24 cellular contexts compared by ENCODE assay signal in the genomic region with DNA sequence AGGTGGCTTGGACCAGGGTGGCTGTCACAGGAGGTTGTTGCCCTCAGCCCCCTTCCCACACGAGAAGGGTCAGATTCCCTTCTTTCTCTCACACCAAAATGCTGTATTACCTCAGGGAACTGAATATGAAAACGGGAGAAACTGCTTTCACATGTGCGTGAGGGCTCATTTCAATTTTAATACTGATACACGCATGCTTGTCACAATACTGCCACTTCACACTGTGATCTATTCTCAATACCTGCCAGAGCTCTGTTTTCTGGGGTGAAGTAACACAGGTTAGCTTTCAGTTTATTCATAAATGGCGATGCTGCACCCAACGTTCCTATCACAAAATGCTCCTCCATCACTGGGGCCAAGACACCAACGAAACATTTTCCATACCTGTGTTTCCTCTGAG.
DNase-seq lines count a peak whose midpoint lies in the region; ATAC-seq and TF ChIP-seq lines count a peak whose summit lies in the region.
"Had no signal": no experiment of that assay in that cellular context is flagged by ENCODE, and none has a peak within 500 bp of the region (broad histone marks: within the 10 kb centered on the region; RNA-seq: fewer than 3 reads in every experiment).

No MANE protein-coding gene starts in this region.

- H3K9me3 Mint-ChIP-seq in H9 (no peaks in the 10 kb centered on the region), neural crest cell (no peaks in the 10 kb centered on the region)
- H3K9me3 Mint-ChIP-seq: CD14-positive monocyte; CD4-positive, alpha-beta T cell had no signal

- no peak overlapping the region for H3K27ac ChIP-seq in H9 (ENCODE audit: insufficient read length, low read depth, low read length)
- H3K27ac ChIP-seq in angular gyrus (ENCODE audit: low read depth, low read length), result peak overlapping the region; percentile 32
- peak overlapping the region; percentile 3 for H3K27ac ChIP-seq in iPS-18a (ENCODE audit: low read length)
- H3K27ac ChIP-seq: A549; BLaER1 treated with 17β-estradiol and CSF1 and Interleukin-3, amounts not matched to agents 10 nM and 100 nM had no signal

- no peaks in the 10 kb centered on the region for H4K20me1 ChIP-seq in H9 (ENCODE audit: control insufficient read depth, insufficient read depth, insufficient read length)
- H4K20me1 ChIP-seq: BLaER1 treated with 17β-estradiol and CSF1 and Interleukin-3, amounts not matched to agents 10 nM and 100 nM had no signal

- H3K4me2 ChIP-seq in H9 (ENCODE audit: insufficient read depth, insufficient read length, low read length), result no peak overlapping the region
- H3K4me2 ChIP-seq: A549; BLaER1 treated with 17β-estradiol and CSF1 and Interleukin-3, amounts not matched to agents 10 nM and 100 nM had no signal

- H3K27me3 Mint-ChIP-seq in H9 (ENCODE audit: low read depth), result no peaks in the 10 kb centered on the region; the same call in 1 of the 2 replicates
- H3K27me3 Mint-ChIP-seq in neural crest cell (ENCODE audit: low read depth), result no peaks in the 10 kb centered on the region
- H3K27me3 Mint-ChIP-seq: CD4-positive, alpha-beta T cell had no signal

- H3K79me2 ChIP-seq in H9 (ENCODE audit: insufficient read depth, low read length), result no peaks in the 10 kb centered on the region

- no peak overlapping the region for H4K5ac ChIP-seq in H9 (ENCODE audit: insufficient read length, low read depth, low read length)

- no peak overlapping the region for H2BK120ac ChIP-seq in H9 (ENCODE audit: low read depth, low read length, poor library complexity, severe bottlenecking)

- no peak overlapping the region for H4K91ac ChIP-seq in H9 (ENCODE audit: insufficient read length, low read depth, low read length)

- H3K4me3 Mint-ChIP-seq in H9 (no peak overlapping the region), neural crest cell (no peak overlapping the region)
- H3K4me3 Mint-ChIP-seq: CD14-positive monocyte; CD4-positive, alpha-beta T cell; CD8-positive, alpha-beta memory T cell had no signal

- H2BK15ac ChIP-seq in H9 (ENCODE audit: low read depth, low read length), result no peak overlapping the region

- H3K9ac ChIP-seq in H9 (ENCODE audit: extremely low read depth, insufficient read length, low read length) (no peak overlapping the region), iPS-18a (ENCODE audit: low read length) (no peak overlapping the region)
- H3K9ac ChIP-seq: BLaER1 treated with 17β-estradiol and CSF1 and Interleukin-3, amounts not matched to agents 10 nM and 100 nM had no signal

- H3K36me3 Mint-ChIP-seq in H9 (ENCODE audit: insufficient read depth in 1 of 3, low read depth in 3 of 3) (peaks cover 10 to 28% (median 25%) of the 10 kb centered on the region in 3 experiments), neural crest cell (ENCODE audit: low read depth) (peaks cover 19% of the 10 kb centered on the region)

- DNase-seq in H9 (no peak), neural crest cell (ENCODE audit: low read depth, low spot score) (no peak), NCI-H146 (lab: John Stamatoyannopoulos, UW) (no peak)
- DNase-seq: 8988T; ACHN; AML-193; BE2C; CD4-positive, alpha-beta T cell; CD8-positive, alpha-beta memory T cell; DMS 273 treated with DMSO at 0.1 percent for 48 hours; DMS79; EL; GDM1; H7 had no signal

- H3K4me1 Mint-ChIP-seq in H9, result peaks cover 37 to 42% of the 10 kb centered on the region in 2 experiments
- peaks cover 12% of the 10 kb centered on the region for H3K4me1 Mint-ChIP-seq in neural crest cell
- H3K4me1 Mint-ChIP-seq: CD8-positive, alpha-beta memory T cell had no signal

- peaks cover 14% of the 10 kb centered on the region; the same call in 1 of the 2 replicates for H3K4me1 ChIP-seq in H9 (ENCODE audit: insufficient read depth, low read length)
- H3K4me1 ChIP-seq in iPS-18a (ENCODE audit: control insufficient read depth, low read depth, low read length), result peaks cover 31% of the 10 kb centered on the region
- H3K4me1 ChIP-seq: A549 had no signal

- peaks cover 4% of the 10 kb centered on the region for H3K36me3 ChIP-seq in iPS-18a (ENCODE audit: control insufficient read depth, low read depth, low read length)

- no peak overlapping the region for H4K8ac ChIP-seq in H9 (replicated peaks; ENCODE audit: insufficient read length, low read depth, low read length)

- no peak overlapping the region for H2BK20ac ChIP-seq in H9 (ENCODE audit: low read depth, low read length, poor library complexity, severe bottlenecking)

- H3K27me3 ChIP-seq in H9 (ENCODE audit: insufficient read depth, low read length), result no peaks in the 10 kb centered on the region
- H3K27me3 ChIP-seq in iPS-18a (ENCODE audit: control insufficient read depth, insufficient read depth, low read length), result no peaks in the 10 kb centered on the region
- H3K27me3 ChIP-seq: BE2C; BLaER1 treated with 17β-estradiol and CSF1 and Interleukin-3, amounts not matched to agents 10 nM and 100 nM had no signal

- no peak overlapping the region for H3K23ac ChIP-seq in H9 (ENCODE audit: insufficient read length, low read depth, low read length)

- H3K4ac ChIP-seq in H9 (ENCODE audit: low read depth, low read length), result no peak overlapping the region

- no peak overlapping the region for H2BK12ac ChIP-seq in H9 (ENCODE audit: insufficient read length, low read depth, low read length)

- H2AK5ac ChIP-seq in H9 (ENCODE audit: insufficient read length, low read length), result no peak overlapping the region

- no peak for ATAC-seq in GM21360 (IDR thresholded peaks at IDR 0.05; ENCODE audit: unreplicated experiment)
- no peak for ATAC-seq in GM19324 (IDR thresholded peaks at IDR 0.05; ENCODE audit: low FRiP score, unreplicated experiment)
- no peak for ATAC-seq in HG03139 (IDR thresholded peaks at IDR 0.05; ENCODE audit: unreplicated experiment)
- ATAC-seq: A549, GM12878, HCT116 had no signal

- H3K56ac ChIP-seq in H9 (ENCODE audit: insufficient read length, low read depth, low read length), result no peak overlapping the region

- H2AFZ ChIP-seq in H9 (ENCODE audit: low read length), result no peak overlapping the region

- no peaks in the 10 kb centered on the region for H3K23me2 ChIP-seq in H9 (ENCODE audit: insufficient read length, low read depth, low read length, poor library complexity, severe bottlenecking)

- H3K9me3 ChIP-seq in H9 (ENCODE audit: control insufficient read depth, low read depth, low read length) (no peaks in the 10 kb centered on the region), iPS-18a (ENCODE audit: control insufficient read depth, low read depth, low read length) (no peaks in the 10 kb centered on the region)
- H3K9me3 ChIP-seq: A549; BE2C; BLaER1 treated with 17β-estradiol and CSF1 and Interleukin-3, amounts not matched to agents 10 nM and 100 nM had no signal

- WGBS in H9 (ENCODE audit: extremely low coverage, insufficient read length, low lambda C conversion rate), result no CpG with 5 or more reads among the region's 7 CpGs

- no peak overlapping the region for H3K14ac ChIP-seq in H9 (ENCODE audit: insufficient read depth, low read length)

- H2BK5ac ChIP-seq in H9 (ENCODE audit: insufficient read length, low read length), result no peak overlapping the region

- TF ChIP-seq CTCF in H9 (conservative IDR thresholded peaks at IDR 0.05), result no peak
- TF ChIP-seq CTCF in neural crest cell (conservative IDR thresholded peaks at IDR 0.05), result no peak

- H3K18ac ChIP-seq in H9 (ENCODE audit: insufficient read length, low read depth, low read length), result no peak overlapping the region

- no peak overlapping the region for H3K4me3 ChIP-seq in iPS-18a (ENCODE audit: low read length)
- H3K4me3 ChIP-seq: A549; BLaER1 treated with 17β-estradiol and CSF1 and Interleukin-3, amounts not matched to agents 10 nM and 100 nM; GM12878 had no signal

- H3T11ph ChIP-seq in H9 (ENCODE audit: low read length), result no peak overlapping the region

- peak overlapping the region; percentile 2 to 87 (median 40); a peak in 3 of 7 replicates for H3K27ac Mint-ChIP-seq in H9
- peak overlapping the region; percentile 81 for H3K27ac Mint-ChIP-seq in neural crest cell (ENCODE audit: unreplicated experiment)
- H3K27ac Mint-ChIP-seq: CD4-positive, alpha-beta T cell had no signal

- no peaks in the 10 kb centered on the region for H3K79me1 ChIP-seq in H9 (ENCODE audit: insufficient read depth, low read depth, low read length, poor library complexity, severe bottlenecking)
